ENCODE assay signal across 31 cellular contexts in genomic region chr11:8386134-8386864, GRCh38.
DNase-seq lines count a peak whose midpoint lies in the region; ATAC-seq and TF ChIP-seq lines count a peak whose summit lies in the region.
"Had no signal": no experiment of that assay in that cellular context is flagged by ENCODE, and none has a peak within 500 bp of the region (broad histone marks: within the 10 kb centered on the region; RNA-seq: fewer than 3 reads in every experiment).

No MANE protein-coding gene starts in this region.

- POLR2A ChIA-PET in activated B cell treated with CpG ODN at 0.5 μM for 24 hours (lab: Charles Lee) = no interaction called here

- peaks cover 13% of the 10 kb centered on the region for H3K4me1 Mint-ChIP-seq in activated B cell treated with CpG ODN at 0.5 μM for 24 hours
- H3K4me1 Mint-ChIP-seq: activated naive CD4-positive, alpha-beta T cell treated with anti-CD3 and anti-CD28 coated beads, Interleukin-2, amount 10 ng/mL, durations not matched to agents 7 days and 5 days had no signal

- DNase-seq in GM06990 (ENCODE audit: extremely low read depth, insufficient read length) = peak; percentile 33
- no peak for DNase-seq in activated B cell treated with CpG ODN at 0.5 μM for 24 hours
- no peak for DNase-seq in cortex of kidney (lab: John Stamatoyannopoulos, UW)
- DNase-seq in epidermal melanocyte (ENCODE audit: insufficient read length, low spot score) = no peak
- DNase-seq: 8988T; activated CD4-positive, alpha-beta memory T cell treated with anti-CD3 and anti-CD28 coated beads for 36 hours; activated CD8-positive, alpha-beta memory T cell treated with anti-CD3 and anti-CD28 coated beads, Interleukin-2, amount 50 U/mL, for 48 hours; activated naive CD4-positive, alpha-beta T cell treated with anti-CD3 and anti-CD28 coated beads, Interleukin-2, amount 10 ng/mL, durations not matched to agents 7 days and 5 days; brain microvascular endothelial cell; Calu3; effector CD4-positive, alpha-beta T cell; EL; glutamatergic neuron; HFFc6; islet precursor cell; KBM-7; MG63; midbrain; naive thymus-derived CD8-positive, alpha-beta T cell; NCI-H1417; NCI-H2081; NCI-H774; occipital lobe; psoas muscle; stimulated activated CD4-positive, alpha-beta T cell treated with anti-CD3 and anti-CD28 coated beads, Interleukin-15, amount 100 ng/mL, for 24 hours; stimulated activated naive CD4-positive, alpha-beta T cell treated with Interleukin-2 at 50 U/mL for 16 hours had no signal

- no peak overlapping the region for H3K27ac Mint-ChIP-seq in activated B cell treated with CpG ODN at 0.5 μM for 24 hours
- H3K27ac Mint-ChIP-seq: activated CD4-positive, alpha-beta memory T cell treated with anti-CD3 and anti-CD28 coated beads for 36 hours; activated naive CD4-positive, alpha-beta T cell treated with anti-CD3 and anti-CD28 coated beads, Interleukin-2, amount 10 ng/mL, durations not matched to agents 7 days and 5 days; HFFc6; naive thymus-derived CD8-positive, alpha-beta T cell had no signal

- no peaks in the 10 kb centered on the region for H3K36me3 ChIP-seq in GM06990 (ENCODE audit: control insufficient read depth, insufficient read depth, low read length)
- H3K36me3 ChIP-seq: brain microvascular endothelial cell, MG63 had no signal

- no peak overlapping the region for H3K4me3 Mint-ChIP-seq in activated B cell treated with CpG ODN at 0.5 μM for 24 hours
- H3K4me3 Mint-ChIP-seq: activated CD4-positive, alpha-beta memory T cell treated with anti-CD3 and anti-CD28 coated beads for 36 hours; activated naive CD4-positive, alpha-beta T cell treated with anti-CD3 and anti-CD28 coated beads, Interleukin-2, amount 10 ng/mL, durations not matched to agents 7 days and 5 days; HFFc6; naive thymus-derived CD8-positive, alpha-beta T cell had no signal

- intact Hi-C loops in activated B cell treated with CpG ODN at 0.5 μM for 24 hours (cut with micrococcal nuclease) = no loop called here

- CTCF ChIA-PET in activated B cell treated with CpG ODN at 0.5 μM for 24 hours (lab: Charles Lee) = no interaction called here

- TF ChIP-seq CTCF in GM06990 (IDR thresholded peaks at IDR 0.05; ENCODE audit: insufficient read depth, low read length, poor library complexity, severe bottlenecking) (no peak), activated B cell treated with CpG ODN at 0.5 μM for 24 hours (IDR thresholded peaks at IDR 0.05) (no peak)

- ATAC-seq in GM18867 (IDR thresholded peaks at IDR 0.05; ENCODE audit: unreplicated experiment) = peak; percentile 51
- peak; percentile 75 for ATAC-seq in HG02610 (IDR thresholded peaks at IDR 0.05; ENCODE audit: unreplicated experiment)
- peak; percentile 58 for ATAC-seq in activated B cell treated with CpG ODN at 0.5 μM for 24 hours (ENCODE audit: low read depth)
- ATAC-seq in HG03439 (IDR thresholded peaks at IDR 0.05; ENCODE audit: unreplicated experiment) = no peak
- no peak for ATAC-seq in GM21447 (IDR thresholded peaks at IDR 0.05; ENCODE audit: unreplicated experiment)
- ATAC-seq: activated CD4-positive, CD25-positive, alpha-beta regulatory T cell treated with anti-CD3 and anti-CD28 coated beads, Interleukin-2, amount 50 U/mL, for 24 hours; naive thymus-derived CD8-positive, alpha-beta T cell; psoas muscle had no signal

- H3K27me3 Mint-ChIP-seq in activated B cell treated with CpG ODN at 0.5 μM for 24 hours = no peaks in the 10 kb centered on the region
- H3K27me3 Mint-ChIP-seq: activated naive CD4-positive, alpha-beta T cell treated with anti-CD3 and anti-CD28 coated beads, Interleukin-2, amount 10 ng/mL, durations not matched to agents 7 days and 5 days had no signal

- H3K4me3 ChIP-seq in GM06990 (replicated peaks; ENCODE audit: low read depth, low read length) = no peak overlapping the region
- H3K4me3 ChIP-seq: MG63, psoas muscle had no signal

- no peaks in the 10 kb centered on the region for H3K36me3 Mint-ChIP-seq in activated B cell treated with CpG ODN at 0.5 μM for 24 hours (ENCODE audit: low read depth)
- H3K36me3 Mint-ChIP-seq: activated CD4-positive, alpha-beta memory T cell treated with anti-CD3 and anti-CD28 coated beads for 36 hours; activated naive CD4-positive, alpha-beta T cell treated with anti-CD3 and anti-CD28 coated beads, Interleukin-2, amount 10 ng/mL, durations not matched to agents 7 days and 5 days; naive thymus-derived CD8-positive, alpha-beta T cell had no signal

- H3K27me3 ChIP-seq in GM06990 (replicated peaks; ENCODE audit: control insufficient read depth, insufficient read depth, low read length) = no peaks in the 10 kb centered on the region
- H3K27me3 ChIP-seq: brain microvascular endothelial cell, MG63 had no signal

- H3K9me3 Mint-ChIP-seq in activated B cell treated with CpG ODN at 0.5 μM for 24 hours = no peaks in the 10 kb centered on the region
- H3K9me3 Mint-ChIP-seq: activated CD4-positive, alpha-beta memory T cell treated with anti-CD3 and anti-CD28 coated beads for 36 hours; activated naive CD4-positive, alpha-beta T cell treated with anti-CD3 and anti-CD28 coated beads, Interleukin-2, amount 10 ng/mL, durations not matched to agents 7 days and 5 days; HFFc6; naive thymus-derived CD8-positive, alpha-beta T cell had no signal

Comparison
In these comparisons a context has a peak if more than half of its experiments do, and no peak if none do; other contexts are left out.
1. ATAC-seq: peak in GM18867 (single experiment), HG02610 (single experiment) and activated B cell treated with CpG ODN at 0.5 μM for 24 hours (single experiment); none in HG03439 (single experiment) and GM21447 (single experiment).